Comparison of ENCODE assay signal across 9 cellular contexts in the genomic region with DNA sequence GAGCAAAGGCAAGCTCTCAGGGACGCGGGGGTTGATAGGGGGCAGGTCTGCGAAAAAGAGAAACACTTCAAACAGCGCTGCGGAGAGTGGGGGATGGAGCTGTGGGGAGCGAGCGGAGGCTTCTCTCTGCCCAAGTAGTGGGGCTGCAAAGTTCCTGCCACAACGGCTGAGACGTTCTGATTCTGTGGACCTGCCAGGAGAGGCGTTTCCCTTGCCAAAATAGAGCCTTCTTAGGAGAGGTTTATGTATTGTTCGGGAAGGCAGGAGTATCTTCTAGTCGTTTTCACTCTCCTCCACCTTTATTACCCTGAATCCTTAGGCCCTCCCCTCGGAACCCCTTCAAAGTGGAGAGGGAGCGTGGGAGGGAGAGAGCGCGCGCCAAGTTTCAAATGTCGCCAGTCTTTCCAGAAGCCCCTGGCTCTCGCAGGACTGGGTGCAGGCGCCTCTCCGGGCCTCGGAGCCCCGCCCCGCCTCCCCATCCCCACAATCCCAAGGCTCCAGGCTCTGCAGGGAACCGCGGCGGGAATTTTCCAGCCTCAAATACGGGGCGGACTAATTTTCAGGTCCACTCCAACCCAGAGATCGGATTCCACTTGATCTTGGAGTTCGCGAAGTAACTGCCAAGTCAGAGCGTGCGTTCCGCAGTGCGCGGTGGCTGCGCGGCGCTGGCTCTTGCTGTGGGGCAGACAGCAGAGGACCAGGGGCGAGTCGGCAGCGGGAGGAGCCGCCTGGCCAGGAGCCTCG. TPM values are rescaled to one million over a fixed set of nuclear protein-coding genes. Genes with fewer than 3 reads are reported as not detected.
DNase-seq lines count a peak whose midpoint lies in the region; ATAC-seq and TF ChIP-seq lines count a peak whose summit lies in the region.
"Had no signal": no experiment of that assay in that cellular context is flagged by ENCODE, and none has a peak within 500 bp of the region (broad histone marks: within the 10 kb centered on the region; RNA-seq: fewer than 3 reads in every experiment).

No MANE protein-coding gene starts in this region.

- no peaks in the 10 kb centered on the region for H3K9me3 Mint-ChIP-seq in type B pancreatic cell

- peak overlapping the region; percentile 57 for H3K4me2 ChIP-seq in mesenchymal stem cell (ENCODE audit: low read length, poor library complexity, severe bottlenecking)

- no peak overlapping the region for H3K23ac ChIP-seq in mesenchymal stem cell (ENCODE audit: low read length in 2 of 2)

- no peak overlapping the region for H2BK12ac ChIP-seq in mesenchymal stem cell (ENCODE audit: low read length in 2 of 2)

- H2BK15ac ChIP-seq in mesenchymal stem cell (ENCODE audit: low read depth, poor library complexity, severe bottlenecking), result no peak overlapping the region

- H3K4me3 ChIP-seq in left ventricle myocardium inferior, result peak overlapping the region; percentile 45
- peak overlapping the region; percentile 34 for H3K4me3 ChIP-seq in astrocyte of the spinal cord (ENCODE audit: low read depth, low read length)
- H3K4me3 ChIP-seq in mesenchymal stem cell (ENCODE audit: insufficient read depth in 1 of 2, low read depth in 1 of 2, low read length in 2 of 2), result peak overlapping the region in 1 of 2 experiments; percentile 38
- peak overlapping the region in 1 of 4 donors; percentile 0 for H3K4me3 ChIP-seq in esophagus squamous epithelium

- H3K27me3 ChIP-seq in left ventricle myocardium inferior (ENCODE audit: low read depth), result peaks cover 99% of the 10 kb centered on the region
- H3K27me3 ChIP-seq in mesenchymal stem cell (ENCODE audit: control insufficient read depth in 1 of 2, insufficient read depth in 1 of 2, low read length in 2 of 2), result peaks cover 89 to 92% of the 10 kb centered on the region in 2 experiments
- peaks cover 21 to 97% (median 48%) of the 10 kb centered on the region in 4 donors for H3K27me3 ChIP-seq in esophagus squamous epithelium

- no peak overlapping the region for H3K18ac ChIP-seq in mesenchymal stem cell (ENCODE audit: low read depth in 1 of 2, low read length in 2 of 2)

- peaks cover 29% of the 10 kb centered on the region for H3K4me1 ChIP-seq in left ventricle myocardium inferior
- peaks cover 17% of the 10 kb centered on the region for H3K4me1 ChIP-seq in mesenchymal stem cell (ENCODE audit: control insufficient read depth, insufficient read depth, low read depth, low read length)
- peaks cover 5 to 31% (median 6%) of the 10 kb centered on the region in 3 donors for H3K4me1 ChIP-seq in esophagus squamous epithelium

- no peak overlapping the region for H3K27ac Mint-ChIP-seq in type B pancreatic cell

- H3K27me3 Mint-ChIP-seq in type B pancreatic cell, result peaks cover 98% of the 10 kb centered on the region

- DNase-seq in left ventricle myocardium inferior (no peak), cardiac septum (ENCODE audit: low spot score) (no peak), astrocyte of the spinal cord (ENCODE audit: low read depth, low spot score) (no peak), mesenchymal stem cell (no peak), type B pancreatic cell (ENCODE audit: extremely low spot score, unreplicated experiment) (peak; percentile 67), epidermal melanocyte (ENCODE audit: insufficient read length, low spot score) (no peak), esophagus squamous epithelium (lab: John Stamatoyannopoulos, UW) (no peak)
- DNase-seq: activated gamma-delta T cell treated with Interleukin-2 at 50 U/mL for 16 hours had no signal

- no peak overlapping the region for H2AFZ ChIP-seq in mesenchymal stem cell (ENCODE audit: low read depth, low read length)

- intact Hi-C loops in left ventricle myocardium inferior (cut with micrococcal nuclease) (no loop called here), cardiac septum (cut with DNase I) (no loop called here), esophagus squamous epithelium (cut with DNase I) (no loop called here)

- no peak overlapping the region for H3K9ac ChIP-seq in mesenchymal stem cell (ENCODE audit: low read length)

- no peaks in the 10 kb centered on the region for H3K9me3 ChIP-seq in left ventricle myocardium inferior (replicated peaks)
- H3K9me3 ChIP-seq in mesenchymal stem cell (ENCODE audit: control insufficient read depth, low read length), result no peaks in the 10 kb centered on the region
- no peaks in the 10 kb centered on the region for H3K9me3 ChIP-seq in esophagus squamous epithelium

- ATAC-seq in HG02973 (IDR thresholded peaks at IDR 0.05; ENCODE audit: unreplicated experiment), result no peak

- no peak overlapping the region for H2BK120ac ChIP-seq in mesenchymal stem cell (ENCODE audit: low read depth, low read length)

- in situ Hi-C loops in astrocyte of the spinal cord (cut with HindIII; ENCODE audit: low sequenced_read_pairs), result no loop called here

- H3K4ac ChIP-seq in mesenchymal stem cell (ENCODE audit: low read depth in 1 of 2, low read length in 2 of 2), result no peak overlapping the region

- TF ChIP-seq POLR2A in esophagus squamous epithelium (IDR thresholded peaks at IDR 0.05), result no peak

- no peaks in the 10 kb centered on the region for H3K79me1 ChIP-seq in mesenchymal stem cell (replicated peaks; ENCODE audit: low read length, poor library complexity, severe bottlenecking)

- H3K27ac ChIP-seq in left ventricle myocardium inferior (replicated peaks) (no peak overlapping the region), mesenchymal stem cell (ENCODE audit: low read length, poor library complexity, severe bottlenecking) (no peak overlapping the region), esophagus squamous epithelium (no peak overlapping the region)

- TF ChIP-seq CTCF in left ventricle myocardium inferior (IDR thresholded peaks at IDR 0.05; ENCODE audit: borderline replicate concordance) (no peak), astrocyte of the spinal cord (IDR thresholded peaks at IDR 0.05; ENCODE audit: low read depth, low read length) (no peak), type B pancreatic cell (conservative IDR thresholded peaks at IDR 0.05) (no peak), esophagus squamous epithelium (IDR thresholded peaks at IDR 0.05) (no peak)

- H3K36me3 Mint-ChIP-seq in type B pancreatic cell, result no peaks in the 10 kb centered on the region

- H3K4me3 Mint-ChIP-seq in type B pancreatic cell, result peak overlapping the region; percentile 79

- WGBS in mesenchymal stem cell, result 1% methylated on average over 41 of the region's 45 CpGs
- WGBS in esophagus squamous epithelium, 2 donors, result 8 to 9% methylated on average over 32 to 36 of the region's 45 CpGs

- H3K14ac ChIP-seq in mesenchymal stem cell (ENCODE audit: low read length in 2 of 2), result no peak overlapping the region

- no peak overlapping the region for H2AK5ac ChIP-seq in mesenchymal stem cell (ENCODE audit: low read length, severe bottlenecking)

- no peaks in the 10 kb centered on the region for H3K36me3 ChIP-seq in left ventricle myocardium inferior
- H3K36me3 ChIP-seq in mesenchymal stem cell (ENCODE audit: control insufficient read depth in 1 of 2, insufficient read depth in 2 of 2, low read depth in 1 of 2, low read length in 2 of 2), result no peaks in the 10 kb centered on the region
- H3K36me3 ChIP-seq in esophagus squamous epithelium, result no peaks in the 10 kb centered on the region

- no peak overlapping the region for H4K91ac ChIP-seq in mesenchymal stem cell (ENCODE audit: low read length)

- H2BK5ac ChIP-seq in mesenchymal stem cell (ENCODE audit: low read depth, low read length, poor library complexity, severe bottlenecking), result no peak overlapping the region

- H4K8ac ChIP-seq in mesenchymal stem cell (ENCODE audit: low read length), result no peak overlapping the region

- peaks cover 25% of the 10 kb centered on the region for H3K4me1 Mint-ChIP-seq in type B pancreatic cell (ENCODE audit: unreplicated experiment)

RNA-seq across cellular contexts. Expression of gene POU3F2, which starts 10.0 kb away (rescaled TPM):
- not detected for total RNA-seq in left ventricle myocardium inferior
- total RNA-seq in cardiac septum, result 0.08 TPM
- polyA plus RNA-seq in mesenchymal stem cell (2013, experiment 1 of 2), result not detected
- 0.01 TPM for polyA plus RNA-seq in mesenchymal stem cell (2013, experiment 2 of 2)
- total RNA-seq in type B pancreatic cell (ENCODE audit: low replicate concordance), result 1.4 and 2.1 TPM in 2 replicates
- total RNA-seq in esophagus squamous epithelium, result not detected
